Comparison of ENCODE assay signal across 29 cellular contexts in the genomic region with DNA sequence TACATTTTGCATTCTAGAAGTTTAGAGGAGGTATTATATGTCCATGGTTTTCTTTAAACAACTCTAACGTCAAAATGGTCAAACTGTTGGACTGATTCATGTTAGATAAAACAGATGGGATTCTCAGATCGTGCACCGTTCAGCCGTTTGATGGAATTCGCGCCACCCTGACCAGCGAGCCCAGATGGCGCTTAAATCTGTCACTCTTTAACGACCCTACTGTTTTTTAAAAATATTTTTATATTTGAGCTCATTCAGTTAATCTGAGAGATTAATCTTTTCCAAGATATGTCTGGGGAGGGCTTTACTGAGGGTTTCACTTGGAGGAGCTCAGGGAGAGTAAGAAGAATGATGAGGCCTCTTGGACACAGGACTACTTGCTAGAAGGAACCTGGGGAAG. TPM values are rescaled to one million over a fixed set of nuclear protein-coding genes. Genes with fewer than 3 reads are reported as not detected.
DNase-seq lines count a peak whose midpoint lies in the region; ATAC-seq, FAIRE-seq and TF ChIP-seq lines count a peak whose summit lies in the region.
"Had no signal": no experiment of that assay in that cellular context is flagged by ENCODE, and none has a peak within 500 bp of the region (broad histone marks: within the 10 kb centered on the region; RNA-seq: fewer than 3 reads in every experiment).

No MANE protein-coding gene starts in this region.

- H3K27me3 ChIP-seq in esophagus muscularis mucosa (no peaks in the 10 kb centered on the region), aorta (ENCODE audit: control insufficient read depth in 1 of 2, insufficient read depth in 2 of 2, low read length in 1 of 2) (no peaks in the 10 kb centered on the region)

- ATAC-seq in GM19035 (IDR thresholded peaks at IDR 0.05; ENCODE audit: unreplicated experiment) (no peak), aorta (ENCODE audit: low FRiP score) (no peak), HG03521 (IDR thresholded peaks at IDR 0.05; ENCODE audit: unreplicated experiment) (no peak)
- ATAC-seq: HepG2, PC-3 had no signal

- 84% methylated on average over 9 of the region's 9 CpGs for WGBS in esophagus muscularis mucosa
- WGBS in aorta, 2 donors = 78 to 86% methylated on average over 9 of the region's 9 CpGs

- no peak overlapping the region for H3K4me3 ChIP-seq in esophagus muscularis mucosa
- H3K4me3 ChIP-seq in aorta (ENCODE audit: low read length in 2 of 2) = no peak overlapping the region
- H3K4me3 ChIP-seq: HAP-1 had no signal

- H3K36me3 ChIP-seq in esophagus muscularis mucosa (no peaks in the 10 kb centered on the region), aorta (ENCODE audit: control insufficient read depth in 1 of 2, insufficient read depth in 2 of 2, low read length in 1 of 2) (no peaks in the 10 kb centered on the region)
- H3K36me3 ChIP-seq: HAP-1 had no signal

- FAIRE-seq in H54 (lab: Jason Lieb, UNC) = peak; percentile 50
- FAIRE-seq: GM12891, GM19239, HepG2 had no signal

- TF ChIP-seq POLR2A in H54 (IDR thresholded peaks at IDR 0.05; ENCODE audit: low read depth, low read length) = no peak
- no peak for TF ChIP-seq POLR2A in esophagus muscularis mucosa (IDR thresholded peaks at IDR 0.05; ENCODE audit: low read depth)

- no peak for TF ChIP-seq EP300 in esophagus muscularis mucosa (IDR thresholded peaks at IDR 0.05)

- intact Hi-C loops in esophagus muscularis mucosa (cut with DNase I) = no loop called here
- intact Hi-C loops in aorta (cut with DNase I) = no loop called here

- H3K9me3 ChIP-seq in esophagus muscularis mucosa = no peaks in the 10 kb centered on the region
- no peaks in the 10 kb centered on the region for H3K9me3 ChIP-seq in aorta (ENCODE audit: control insufficient read depth, low read length)
- H3K9me3 ChIP-seq: HAP-1, SK-N-SH had no signal

- DNase-seq in DMS 273 (lab: John Stamatoyannopoulos, UW; ENCODE audit: unreplicated experiment) = peak; percentile 56
- DNase-seq in H54 (ENCODE audit: insufficient read length, low spot score) = no peak
- DNase-seq in NCI-H524 treated with DMSO at 0.1 percent for 48 hours (lab: John Stamatoyannopoulos, UW) = peak; percentile 76
- peak; percentile 70 for DNase-seq in esophagus muscularis mucosa (ENCODE audit: extremely low spot score)
- no peak for DNase-seq in aorta
- no peak for DNase-seq in T-helper 1 cell
- DNase-seq: CD4-positive, alpha-beta memory T cell; COR-L47; DMS79; EL; GF-D8; Karpas-422; NCI-H1092 treated with DMSO at 0.1 percent for 48 hours; NCI-H146; NCI-H1930; NCI-H2107; NCI-H748 treated with DMSO at 0.1 percent for 48 hours; NK-92 treated with Interleukin-12 subunit alpha and Interleukin-12 subunit beta, amount 100 ng/mL, for 24 hours; PC-3; SK-N-SH; SW 1271; T-helper 2 cell had no signal

- H3K4me1 ChIP-seq in esophagus muscularis mucosa (no peaks in the 10 kb centered on the region), aorta (ENCODE audit: control insufficient read depth in 1 of 2, insufficient read depth in 2 of 2, low read length in 2 of 2) (no peaks in the 10 kb centered on the region)
- H3K4me1 ChIP-seq: HAP-1 had no signal

- no peak for TF ChIP-seq CTCF in esophagus muscularis mucosa (IDR thresholded peaks at IDR 0.05)

- H3K27ac ChIP-seq in esophagus muscularis mucosa (replicated peaks in 1 of 4) (no peak overlapping the region), aorta (ENCODE audit: low read depth in 1 of 2, low read length in 2 of 2) (no peak overlapping the region)
- H3K27ac ChIP-seq: HL-60 had no signal

RNA-seq across cellular contexts. Expression of a gene that starts 59.2 kb away (rescaled TPM):
- total RNA-seq in esophagus muscularis mucosa (10 to 100 TPM in 2 of 4 donors, 1 to 10 TPM in 2; 7.5 to 11.7 (median 9.4) TPM), aorta (1 to 10 TPM; 7.7 to 8.3 TPM)
- polyA plus RNA-seq in aorta = 10 to 100 TPM in 1 of 2 donors, 1 to 10 TPM in 1; 8.2 to 34.9 TPM
- total RNA-seq: PC-3 had no signal

Comparison
In these comparisons a context has a peak if more than half of its experiments do, and no peak if none do; other contexts are left out.
1. DNase-seq: peak in DMS 273 (single experiment), NCI-H524 treated with DMSO at 0.1 percent for 48 hours (single experiment) and esophagus muscularis mucosa (single experiment); none in H54 (single experiment), aorta (0 of 2) and T-helper 1 cell (0 of 5).